In the genomic region with DNA sequence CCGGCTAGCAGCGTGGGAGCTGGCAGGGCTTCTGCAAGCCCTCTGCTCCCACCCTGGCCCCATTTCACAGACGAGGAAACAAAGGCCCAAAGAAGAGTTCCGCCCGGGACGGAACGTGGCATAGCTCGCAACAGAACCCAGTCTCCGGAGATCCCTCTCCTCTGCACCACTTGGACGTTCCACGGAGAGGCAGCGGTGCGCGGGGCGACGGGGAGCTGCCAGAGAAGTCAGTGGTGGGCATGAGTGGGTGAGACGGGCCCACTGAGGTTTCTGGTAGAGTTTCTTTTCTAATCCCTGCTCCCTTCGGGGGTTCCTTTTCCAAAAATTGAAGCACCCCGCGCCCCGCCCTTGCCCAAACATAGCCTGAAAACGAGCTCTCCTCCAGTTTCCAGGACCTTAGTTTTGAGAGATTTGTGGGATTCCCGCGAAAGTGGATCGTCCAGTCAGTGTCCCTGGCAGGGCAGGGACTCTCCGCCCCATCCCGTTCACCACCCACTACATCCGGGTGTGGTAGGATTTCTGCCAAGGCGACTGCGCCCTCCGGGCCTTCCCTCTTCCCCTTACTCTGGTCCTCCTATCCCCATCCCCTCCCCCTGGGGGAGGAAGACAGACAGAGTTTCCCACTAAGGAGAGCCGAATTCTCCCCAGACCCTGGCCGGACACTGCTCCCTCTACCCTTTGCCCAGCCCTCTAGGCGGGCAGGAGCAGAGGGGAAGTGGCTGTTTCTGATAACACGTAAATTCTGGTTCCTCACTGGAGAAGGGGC, we compare ENCODE assay signal across 8 cellular contexts. TPM values are rescaled to one million over a fixed set of nuclear protein-coding genes. Genes with fewer than 3 reads are reported as not detected.
DNase-seq lines count a peak whose midpoint lies in the region; ATAC-seq and TF ChIP-seq lines count a peak whose summit lies in the region.

No MANE protein-coding gene starts in this region.

- peaks cover 40% of the 10 kb centered on the region for H3K79me2 ChIP-seq in neural progenitor cell (ENCODE audit: low read depth)

- H3F3A ChIP-seq in neural progenitor cell (ENCODE audit: low read depth), result peaks cover 25% of the 10 kb centered on the region

- ATAC-seq in GM18511 (IDR thresholded peaks at IDR 0.05; ENCODE audit: unreplicated experiment) (peak; percentile 30), HG03432 (IDR thresholded peaks at IDR 0.05; ENCODE audit: unreplicated experiment) (peak; percentile 15), foreskin keratinocyte (peak; percentile 4), HG03520 (IDR thresholded peaks at IDR 0.05; ENCODE audit: unreplicated experiment) (no peak)

- H3K27ac Mint-ChIP-seq in neural progenitor cell, result peak overlapping the region; percentile 60

- peaks cover 6% of the 10 kb centered on the region for H3K27me3 ChIP-seq in AG04450 (ENCODE audit: control insufficient read depth, insufficient read depth, low read length)
- H3K27me3 ChIP-seq in foreskin keratinocyte, result no peaks in the 10 kb centered on the region
- H3K27me3 ChIP-seq in neural progenitor cell, result no peaks in the 10 kb centered on the region

- H3K4me1 Mint-ChIP-seq in neural progenitor cell, result peaks cover 41% of the 10 kb centered on the region

- no peaks in the 10 kb centered on the region for H3K27me3 Mint-ChIP-seq in neural progenitor cell (ENCODE audit: insufficient read depth, low read depth)

- H3K9ac ChIP-seq in neural progenitor cell, result no peak overlapping the region

- peak; percentile 18 for DNase-seq in AG04450 (ENCODE audit: low read depth, low spot score)
- peak in 1 of 2 donors; percentile 31 for DNase-seq in foreskin keratinocyte
- DNase-seq in neural progenitor cell (ENCODE audit: low spot score), result peak; percentile 59
- no peak for DNase-seq in NCI-H69 (lab: John Stamatoyannopoulos, UW)

- H4K20me1 ChIP-seq in neural progenitor cell (ENCODE audit: low read depth), result peaks cover 30% of the 10 kb centered on the region

- no peaks in the 10 kb centered on the region for H3K9me3 Mint-ChIP-seq in neural progenitor cell

- CTCF ChIA-PET in AG04450 (lab: Charles Lee), result interaction anchor here (0.6 to 2.0 kb wide), 47 partner anchors 8 to 392 kb away, joined by 3 to 34 read pairs (median 4); no protein-coding TSS in a partner anchor

- no peaks in the 10 kb centered on the region for H3K36me3 Mint-ChIP-seq in neural progenitor cell

- peak overlapping the region; percentile 86 for H3K4me3 Mint-ChIP-seq in neural progenitor cell

- POLR2A ChIA-PET in AG04450 (lab: Yijun Ruan, JAX), result interaction anchor here (0.7 to 1.6 kb wide), 4 partner anchors 9 to 145 kb away, joined by 3 to 8 read pairs (median 4); no protein-coding TSS in a partner anchor

- H3K27ac ChIP-seq in AG04450 (ENCODE audit: low read depth, low read length) (peak overlapping the region; percentile 39), foreskin keratinocyte (peak overlapping the region; percentile 83), neural progenitor cell (no peak overlapping the region)

- H3K4me3 ChIP-seq in AG04450 (ENCODE audit: low read depth, low read length), result peak overlapping the region; percentile 72
- peak overlapping the region; percentile 63 for H3K4me3 ChIP-seq in WI38 (ENCODE audit: low read depth, low read length)
- H3K4me3 ChIP-seq in neural progenitor cell, result peak overlapping the region; percentile 99

- peak overlapping the region; percentile 64 for H2AFZ ChIP-seq in neural progenitor cell (replicated peaks)

- no peak for TF ChIP-seq CTCF in AG04450 (IDR thresholded peaks at IDR 0.05; ENCODE audit: low read depth, low read length)
- TF ChIP-seq CTCF in WI38 (IDR thresholded peaks at IDR 0.05; ENCODE audit: low read depth, low read length), result no peak
- no peak for TF ChIP-seq CTCF in foreskin keratinocyte (conservative IDR thresholded peaks at IDR 0.05)
- TF ChIP-seq CTCF in neural progenitor cell (IDR thresholded peaks at IDR 0.05), result no peak

- H3K4me1 ChIP-seq in foreskin keratinocyte (peaks cover 10% of the 10 kb centered on the region), neural progenitor cell (peaks cover 32% of the 10 kb centered on the region)

- peak overlapping the region; percentile 97 for H3K4me2 ChIP-seq in neural progenitor cell

- no peaks in the 10 kb centered on the region for H3K36me3 ChIP-seq in neural progenitor cell

- H3K9me3 ChIP-seq in AG04450 (ENCODE audit: control insufficient read depth, insufficient read depth, low read length) (no peaks in the 10 kb centered on the region; the same call in 1 of the 2 replicates), neural progenitor cell (ENCODE audit: low read depth) (no peaks in the 10 kb centered on the region)

RNA-seq across cellular contexts. Expression of a gene that starts 0.8 kb away (rescaled TPM):
- polyA plus RNA-seq in AG04450 (2011; rRNA removed), result 2.8 and 4.5 TPM in 2 replicates
- 11.3 and 12.6 TPM in 2 replicates for polyA minus RNA-seq in AG04450 (2011; rRNA and poly(A)+ RNA removed)
- 45.0 and 49.6 TPM in 2 replicates for total RNA-seq in foreskin keratinocyte
- polyA plus RNA-seq in foreskin keratinocyte, result 28.6 and 33.1 TPM in 2 replicates
- total RNA-seq in neural progenitor cell (ENCODE audit: low replicate concordance), result 19.5 and 27.4 TPM in 2 replicates
